ENCODE assay signal across 17 cellular contexts in genomic region chr10:125103466-125104377, GRCh38. TPM values are rescaled to one million over a fixed set of nuclear protein-coding genes. Genes with fewer than 3 reads are reported as not detected.
A peak's percentile ranks its signal among the peaks of the same experiment; 100 is the strongest.
DNase-seq lines count a peak whose midpoint lies in the region; ATAC-seq and TF ChIP-seq lines count a peak whose summit lies in the region.
"Had no signal": no experiment of that assay in that cellular context is flagged by ENCODE, and none has a peak within 500 bp of the region (broad histone marks: within the 10 kb centered on the region; RNA-seq: fewer than 3 reads in every experiment).

No MANE protein-coding gene starts in this region.

- H4K91ac ChIP-seq in H9 (ENCODE audit: insufficient read length, low read depth, low read length) (no peak overlapping the region), trophoblast cell (ENCODE audit: low read depth, low read length) (no peak overlapping the region)

- peak overlapping the region; percentile 87 to 92 (median 91) for H3K27ac Mint-ChIP-seq in H9
- H3K27ac Mint-ChIP-seq in glutamatergic neuron (ENCODE audit: unreplicated experiment) = peak overlapping the region; percentile 79

- no peaks in the 10 kb centered on the region for H3K23me2 ChIP-seq in H9 (ENCODE audit: insufficient read length, low read depth, low read length, poor library complexity, severe bottlenecking)

- peaks cover 86% of the 10 kb centered on the region; the same call in 1 of the 2 replicates for H3K79me2 ChIP-seq in H9 (ENCODE audit: insufficient read depth, low read length)
- H3K79me2 ChIP-seq in trophoblast cell (ENCODE audit: control insufficient read depth, insufficient read depth, low read length, poor library complexity) = peaks cover 17% of the 10 kb centered on the region

- H4K8ac ChIP-seq in H9 (replicated peaks; ENCODE audit: insufficient read length, low read depth, low read length) = no peak overlapping the region
- H4K8ac ChIP-seq in trophoblast cell (ENCODE audit: low read depth, low read length) = no peak overlapping the region

- H2BK5ac ChIP-seq in H9 (ENCODE audit: insufficient read length, low read length) = no peak overlapping the region
- H2BK5ac ChIP-seq in trophoblast cell (ENCODE audit: low read depth, low read length, poor library complexity) = no peak overlapping the region

- 0 out of 2 replicates have a peak overlapping the region, but pooled peaks have one; percentile 6 for H3K14ac ChIP-seq in H9 (ENCODE audit: insufficient read depth, low read length)
- no peak overlapping the region for H3K14ac ChIP-seq in trophoblast cell (ENCODE audit: low read length)

- H3K4me3 Mint-ChIP-seq in H9 = no peak overlapping the region
- H3K4me3 Mint-ChIP-seq in glutamatergic neuron (ENCODE audit: unreplicated experiment) = peak overlapping the region; percentile 46

- peaks cover 74 to 85% of the 10 kb centered on the region in 2 experiments for H3K4me1 Mint-ChIP-seq in H9
- H3K4me1 Mint-ChIP-seq in glutamatergic neuron (ENCODE audit: low read depth, unreplicated experiment) = peaks cover 68% of the 10 kb centered on the region

- H3K79me1 ChIP-seq in H9 (ENCODE audit: insufficient read depth, low read depth, low read length, poor library complexity, severe bottlenecking) = peaks cover 3% of the 10 kb centered on the region
- no peaks in the 10 kb centered on the region for H3K79me1 ChIP-seq in trophoblast cell (ENCODE audit: low read length)

- H4K12ac ChIP-seq in trophoblast cell (ENCODE audit: low read depth, low read length) = no peak overlapping the region

- H3K4ac ChIP-seq in H9 (ENCODE audit: low read depth, low read length) (no peak overlapping the region), trophoblast cell (ENCODE audit: low read depth, low read length) (peak overlapping the region; percentile 17)

- no peak overlapping the region for H4K5ac ChIP-seq in H9 (ENCODE audit: insufficient read length, low read depth, low read length)

- WGBS in H9 (ENCODE audit: extremely low coverage, insufficient read length, low lambda C conversion rate) = no CpG with 5 or more reads among the region's 26 CpGs
- WGBS in trophoblast cell (ENCODE audit: extremely low coverage, insufficient coverage, insufficient read length) = no CpG with 5 or more reads among the region's 26 CpGs

- H3K23ac ChIP-seq in H9 (ENCODE audit: insufficient read length, low read depth, low read length) (no peak overlapping the region), trophoblast cell (ENCODE audit: low read length) (no peak overlapping the region)

- H2BK15ac ChIP-seq in H9 (ENCODE audit: low read depth, low read length) = no peak overlapping the region

- intact Hi-C loops in colonic mucosa (cut with DNase I) = loop anchor here (5.0 kb wide), 1 partner anchor 49 kb away; no protein-coding TSS in a partner anchor
- intact Hi-C loops in left lung (cut with DNase I) = no loop called here

- H2BK120ac ChIP-seq in H9 (ENCODE audit: low read depth, low read length, poor library complexity, severe bottlenecking) (no peak overlapping the region), trophoblast cell (ENCODE audit: insufficient read depth, low read length, poor library complexity) (no peak overlapping the region)

- H3K27me3 Mint-ChIP-seq in H9 (ENCODE audit: low read depth) (peaks cover 1% of the 10 kb centered on the region; the same call in 1 of the 2 replicates), glutamatergic neuron (ENCODE audit: unreplicated experiment) (peaks cover 7% of the 10 kb centered on the region)

- H3K36me3 Mint-ChIP-seq in H9 (ENCODE audit: insufficient read depth in 1 of 3, low read depth in 3 of 3) (peaks cover 33 to 74% (median 73%) of the 10 kb centered on the region in 3 experiments), glutamatergic neuron (ENCODE audit: unreplicated experiment) (peaks cover 15% of the 10 kb centered on the region)

- no peak overlapping the region for H2AK5ac ChIP-seq in H9 (ENCODE audit: insufficient read length, low read length)
- H2AK5ac ChIP-seq in trophoblast cell (ENCODE audit: low read length) = no peak overlapping the region

- H3K27me3 ChIP-seq in H9 (ENCODE audit: insufficient read depth, low read length) (no peaks in the 10 kb centered on the region), trophoblast cell (ENCODE audit: insufficient read depth, low read length) (no peaks in the 10 kb centered on the region), colonic mucosa (no peaks in the 10 kb centered on the region), left lung (no peaks in the 10 kb centered on the region)
- H3K27me3 ChIP-seq: vagina had no signal

- H3K9ac ChIP-seq in H9 (ENCODE audit: extremely low read depth, insufficient read length, low read length) = no peak overlapping the region
- no peak overlapping the region for H3K9ac ChIP-seq in trophoblast cell (ENCODE audit: low read length)
- H3K9ac ChIP-seq in colonic mucosa (ENCODE audit: low read depth in 2 of 2, low read length in 2 of 2) = no peak overlapping the region

- H3T11ph ChIP-seq in H9 (ENCODE audit: low read length) = no peak overlapping the region

- H2BK12ac ChIP-seq in H9 (ENCODE audit: insufficient read length, low read depth, low read length) = no peak overlapping the region
- H2BK12ac ChIP-seq in trophoblast cell (ENCODE audit: low read length) = no peak overlapping the region

- H3K4me3 ChIP-seq in trophoblast cell (ENCODE audit: low read depth, low read length) (no peak overlapping the region), colonic mucosa (no peak overlapping the region), left lung (no peak overlapping the region)
- H3K4me3 ChIP-seq: coronary artery, vagina had no signal

- H4K20me1 ChIP-seq in H9 (ENCODE audit: control insufficient read depth, insufficient read depth, insufficient read length) = peaks cover 16% of the 10 kb centered on the region

- peaks cover 30% of the 10 kb centered on the region for H3K4me1 ChIP-seq in H9 (ENCODE audit: insufficient read depth, low read length)
- peaks cover 3 to 10% of the 10 kb centered on the region in 2 experiments for H3K4me1 ChIP-seq in trophoblast cell (ENCODE audit: control insufficient read depth in 1 of 2, insufficient read depth in 2 of 2, low read length in 2 of 2)
- H3K4me1 ChIP-seq in colonic mucosa = peaks cover 6% of the 10 kb centered on the region
- H3K4me1 ChIP-seq in left lung = peaks cover 6 to 38% of the 10 kb centered on the region in 2 donors

- H3K9me3 ChIP-seq in H9 (ENCODE audit: control insufficient read depth, low read depth, low read length) = no peaks in the 10 kb centered on the region
- peaks cover 3% of the 10 kb centered on the region for H3K9me3 ChIP-seq in trophoblast cell (ENCODE audit: insufficient read depth, low read depth, low read length)
- no peaks in the 10 kb centered on the region for H3K9me3 ChIP-seq in colonic mucosa
- no peaks in the 10 kb centered on the region for H3K9me3 ChIP-seq in left lung
- H3K9me3 ChIP-seq: vagina had no signal

- H3K4me2 ChIP-seq in H9 (ENCODE audit: insufficient read depth, insufficient read length, low read length) (peak overlapping the region; percentile 31), trophoblast cell (ENCODE audit: low read length) (no peak overlapping the region)

- H3K36me3 ChIP-seq in trophoblast cell (ENCODE audit: control insufficient read depth in 1 of 2, insufficient read depth in 2 of 2, low read length in 2 of 2) = peaks cover 29 to 40% of the 10 kb centered on the region in 2 experiments
- H3K36me3 ChIP-seq in colonic mucosa = peaks cover 10% of the 10 kb centered on the region
- peaks cover 0 to 30% of the 10 kb centered on the region in 2 donors for H3K36me3 ChIP-seq in left lung

- TF ChIP-seq CTCF in H9 (conservative IDR thresholded peaks at IDR 0.05) = no peak
- TF ChIP-seq CTCF in glutamatergic neuron (IDR thresholded peaks at IDR 0.05; ENCODE audit: partially characterized antibody, unreplicated experiment) = no peak
- no peak for TF ChIP-seq CTCF in colonic mucosa (IDR thresholded peaks at IDR 0.05)
- no peak for TF ChIP-seq CTCF in left lung (IDR thresholded peaks at IDR 0.05)

- DNase-seq in H9 = no peak
- DNase-seq in NCI-H2107 (lab: John Stamatoyannopoulos, UW) = peak; percentile 8
- no peak for DNase-seq in glutamatergic neuron
- no peak for DNase-seq in trophoblast cell
- no peak for DNase-seq in colonic mucosa
- DNase-seq in left lung = no peak
- DNase-seq in NCI-H1436 (lab: John Stamatoyannopoulos, UW) = no peak
- DNase-seq: activated CD4-positive, alpha-beta T cell treated with anti-CD3 and anti-CD28 coated beads, Interleukin-2, amount 50 U/mL, for 4 hours; activated naive CD4-positive, alpha-beta T cell treated with Interleukin-2 at 50 U/mL for 16 hours; aorta; HCEC 1CT; Kasumi-1; NCI-H1105 treated with DMSO at 0.1 percent for 48 hours; SHP77 treated with DMSO at 0.1 percent for 48 hours; stimulated activated CD4-positive, alpha-beta T cell treated with anti-CD3 and anti-CD28 coated beads, Interleukin-4, amount 100 ng/mL, for 1 hour had no signal

- H3K9me3 Mint-ChIP-seq in H9 (peaks cover 0 to 4% of the 10 kb centered on the region in 2 experiments; a peak in 3 of 5 replicates), glutamatergic neuron (ENCODE audit: unreplicated experiment) (peaks cover 16% of the 10 kb centered on the region)

- H3K27ac ChIP-seq in H9 (ENCODE audit: insufficient read length, low read depth, low read length) = no peak overlapping the region
- no peak overlapping the region for H3K27ac ChIP-seq in trophoblast cell (ENCODE audit: low read depth, low read length)
- no peak overlapping the region for H3K27ac ChIP-seq in colonic mucosa
- no peak overlapping the region for H3K27ac ChIP-seq in left lung
- H3K27ac ChIP-seq: coronary artery, vagina had no signal

- H2BK20ac ChIP-seq in H9 (ENCODE audit: low read depth, low read length, poor library complexity, severe bottlenecking) = no peak overlapping the region

- H2AFZ ChIP-seq in H9 (ENCODE audit: low read length) (no peak overlapping the region), trophoblast cell (ENCODE audit: insufficient read depth, low read length, poor library complexity) (no peak overlapping the region)

- H3K56ac ChIP-seq in H9 (ENCODE audit: insufficient read length, low read depth, low read length) = no peak overlapping the region

- H3K18ac ChIP-seq in H9 (ENCODE audit: insufficient read length, low read depth, low read length) = no peak overlapping the region
- H3K18ac ChIP-seq in trophoblast cell (ENCODE audit: low read length) = peak overlapping the region; percentile 25

- no peak for ATAC-seq in left lung

RNA-seq across cellular contexts. Expression of gene CTBP2, which starts 56.6 kb away (rescaled TPM):
- total RNA-seq in H9 (2021) (212 and 218 TPM in 2 replicates), glutamatergic neuron (ENCODE audit: unreplicated experiment) (174 TPM), colonic mucosa (100 to 1,000 TPM; 106 to 172 TPM), left lung (10 to 100 TPM; 71.2 to 77.6 TPM)
- 57.7 and 58.8 TPM in 2 replicates for polyA plus RNA-seq in trophoblast cell (2013)
